10 cellular contexts compared by ENCODE assay signal in the genomic region with DNA sequence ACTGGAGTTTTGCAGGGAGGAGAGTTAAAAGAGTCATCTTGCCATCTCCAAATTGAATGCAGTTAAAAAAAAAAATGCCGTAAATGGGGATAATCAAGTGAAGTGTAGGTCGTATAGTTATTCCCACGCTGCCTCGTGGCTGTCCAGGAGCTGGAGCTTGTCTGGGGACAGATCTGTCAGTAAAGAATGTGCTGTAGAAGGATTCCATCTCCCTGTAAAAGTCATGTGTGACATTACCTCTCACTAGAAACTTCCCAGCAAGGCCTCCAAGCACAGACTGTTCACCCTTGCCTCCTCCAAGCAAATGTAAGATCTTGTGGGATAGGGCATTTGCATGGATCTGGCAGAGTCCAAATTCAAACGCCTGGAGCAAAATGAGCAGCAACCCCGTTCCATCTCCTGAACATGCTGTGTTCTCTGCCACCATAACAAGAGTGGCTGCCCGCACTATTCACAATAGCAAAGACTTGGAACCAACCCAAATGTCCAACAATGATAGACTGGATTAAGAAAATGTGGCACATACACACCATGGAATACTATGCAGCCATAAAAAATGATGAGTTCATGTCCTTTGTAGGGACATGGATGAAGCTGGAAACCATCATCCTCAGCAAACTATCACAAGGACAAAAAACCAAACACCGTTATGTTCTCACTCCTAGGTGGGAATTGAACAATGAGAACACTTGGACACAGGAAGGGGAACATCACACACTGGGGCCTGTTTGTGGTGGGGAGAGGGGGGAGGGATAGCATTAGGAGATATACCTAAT. TPM values are rescaled to one million over a fixed set of nuclear protein-coding genes. Genes with fewer than 3 reads are reported as not detected.
A peak's percentile ranks its signal among the peaks of the same experiment; 100 is the strongest.
DNase-seq lines count a peak whose midpoint lies in the region; ATAC-seq and TF ChIP-seq lines count a peak whose summit lies in the region.
"Not testable (repeated sequence)": the region's sequence is repeated elsewhere in the genome, so short reads cannot be mapped to it uniquely, and the experiment has no call there.
"Had no signal": no experiment of that assay in that cellular context is flagged by ENCODE, and none has a peak within 500 bp of the region (broad histone marks: within the 10 kb centered on the region; RNA-seq: fewer than 3 reads in every experiment).

No MANE protein-coding gene starts in this region.

- H3K27me3 ChIP-seq in H9 (ENCODE audit: insufficient read depth, low read length); cardiac muscle cell; hepatocyte; lower lobe of right lung (ENCODE audit: low read depth): not testable (repeated sequence)

- H3K23ac ChIP-seq in H9 (ENCODE audit: insufficient read length, low read depth, low read length): not testable (repeated sequence)

- not testable (repeated sequence) for H3K4me3 Mint-ChIP-seq in H9

- not testable (repeated sequence) for H3K9me3 Mint-ChIP-seq in H9

- not testable (repeated sequence) for H2BK12ac ChIP-seq in H9 (ENCODE audit: insufficient read length, low read depth, low read length)

- not testable (repeated sequence) for H2BK15ac ChIP-seq in H9 (ENCODE audit: low read depth, low read length)

- H3K79me1 ChIP-seq in H9 (ENCODE audit: insufficient read depth, low read depth, low read length, poor library complexity, severe bottlenecking): not testable (repeated sequence)

- not testable (repeated sequence) for H3K23me2 ChIP-seq in H9 (ENCODE audit: insufficient read length, low read depth, low read length, poor library complexity, severe bottlenecking)

- H3K79me2 ChIP-seq in H9 (ENCODE audit: insufficient read depth, low read length); hepatocyte: not testable (repeated sequence)

- H3K36me3 ChIP-seq in cardiac muscle cell; hepatocyte (replicated peaks; ENCODE audit: insufficient read depth, low read depth); lower lobe of right lung: not testable (repeated sequence)
- peaks cover 25% of the 10 kb centered on the region for H3K36me3 ChIP-seq in mesodermal cell (ENCODE audit: control insufficient read depth, insufficient read depth, low read length)

- H4K8ac ChIP-seq in H9 (replicated peaks; ENCODE audit: insufficient read length, low read depth, low read length): not testable (repeated sequence)

- not testable (repeated sequence) for DNase-seq in H9; left cardiac atrium; hepatocyte (ENCODE audit: low spot score); lower lobe of right lung
- peak; percentile 48 for DNase-seq in fibroblast of villous mesenchyme (ENCODE audit: low read depth)
- peak in 1 of 2 donors; percentile 78 for DNase-seq in cardiac muscle cell (ENCODE audit: low read depth in 1 of 2, low spot score in 1 of 2)
- DNase-seq in posterior vena cava (ENCODE audit: low spot score): peak; percentile 3

- H3K9ac ChIP-seq in H9 (ENCODE audit: extremely low read depth, insufficient read length, low read length): not testable (repeated sequence)

- not testable (repeated sequence) for H2BK5ac ChIP-seq in H9 (ENCODE audit: insufficient read length, low read length)

- intact Hi-C loops in left cardiac atrium (cut with DNase I): loop anchor here in 1 of 2 donors (5.0 kb wide), 1 partner anchor 63 kb away; no protein-coding TSS in a partner anchor
- intact Hi-C loops in lower lobe of right lung (cut with DNase I); posterior vena cava (cut with DNase I): not testable (repeated sequence)

- H3K9me3 ChIP-seq in H9 (ENCODE audit: control insufficient read depth, low read depth, low read length); cardiac muscle cell (ENCODE audit: low read depth); hepatocyte (ENCODE audit: low read depth); lower lobe of right lung; mesodermal cell (ENCODE audit: control insufficient read depth, low read length): not testable (repeated sequence)

- H2AK5ac ChIP-seq in H9 (ENCODE audit: insufficient read length, low read length): not testable (repeated sequence)

- not testable (repeated sequence) for H2AFZ ChIP-seq in H9 (ENCODE audit: low read length); hepatocyte

- not testable (repeated sequence) for H3K9me2 ChIP-seq in hepatocyte (replicated peaks; ENCODE audit: insufficient read depth)

- not testable (repeated sequence) for H3K27ac ChIP-seq in H9 (ENCODE audit: insufficient read length, low read depth, low read length); lower lobe of right lung
- peak overlapping the region; percentile 83 for H3K27ac ChIP-seq in cardiac muscle cell
- H3K27ac ChIP-seq in hepatocyte: peak overlapping the region; percentile 76
- peak overlapping the region; percentile 64 for H3K27ac ChIP-seq in mesodermal cell (ENCODE audit: low read depth, low read length, severe bottlenecking)

- peaks cover 13 to 39% (median 33%) of the 10 kb centered on the region in 3 experiments; a peak in 6 of 7 replicates for H3K36me3 Mint-ChIP-seq in H9 (ENCODE audit: insufficient read depth in 1 of 3, low read depth in 3 of 3)

- H3K14ac ChIP-seq in H9 (ENCODE audit: insufficient read depth, low read length): not testable (repeated sequence)

- not testable (repeated sequence) for H2BK20ac ChIP-seq in H9 (ENCODE audit: low read depth, low read length, poor library complexity, severe bottlenecking)

- not testable (repeated sequence) for H3K27ac Mint-ChIP-seq in H9

- H3K4ac ChIP-seq in H9 (ENCODE audit: low read depth, low read length): not testable (repeated sequence)

- not testable (repeated sequence) for H3K18ac ChIP-seq in H9 (ENCODE audit: insufficient read length, low read depth, low read length)

- not testable (repeated sequence) for H3T11ph ChIP-seq in H9 (ENCODE audit: low read length)

- H4K5ac ChIP-seq in H9 (ENCODE audit: insufficient read length, low read depth, low read length): not testable (repeated sequence)

- ATAC-seq in left cardiac atrium: peak; percentile 12 to 25
- peak; percentile 22 to 34 for ATAC-seq in lower lobe of right lung

- H2BK120ac ChIP-seq in H9 (ENCODE audit: low read depth, low read length, poor library complexity, severe bottlenecking): peak overlapping the region; percentile 23

- not testable (repeated sequence) for H4K20me1 ChIP-seq in H9 (ENCODE audit: control insufficient read depth, insufficient read depth, insufficient read length); hepatocyte (ENCODE audit: insufficient read depth, poor library complexity, severe bottlenecking)

- H3K4me2 ChIP-seq in H9 (ENCODE audit: insufficient read depth, insufficient read length, low read length); hepatocyte: not testable (repeated sequence)

- H3K27me3 Mint-ChIP-seq in H9 (ENCODE audit: low read depth): not testable (repeated sequence)

- H4K91ac ChIP-seq in H9 (ENCODE audit: insufficient read length, low read depth, low read length): not testable (repeated sequence)

- WGBS in H9 (ENCODE audit: extremely low coverage, insufficient read length, low lambda C conversion rate): no CpG with 5 or more reads among the region's 8 CpGs
- 56% methylated on average over 8 of the region's 8 CpGs for WGBS in hepatocyte (ENCODE audit: low lambda C conversion rate, missing lambda C conversion rate)
- WGBS in mesodermal cell (ENCODE audit: insufficient coverage in 2 of 2), 2 experiments: 72 to 80% methylated on average over 5 to 6 of the region's 8 CpGs

- not testable (repeated sequence) for H3K56ac ChIP-seq in H9 (ENCODE audit: insufficient read length, low read depth, low read length)

- not testable (repeated sequence) for TF ChIP-seq CTCF in H9 (conservative IDR thresholded peaks at IDR 0.05); fibroblast of villous mesenchyme (IDR thresholded peaks at IDR 0.05; ENCODE audit: insufficient read depth, low read depth, low read length); cardiac muscle cell (IDR thresholded peaks at IDR 0.05; ENCODE audit: low read depth, low read length); hepatocyte (IDR thresholded peaks at IDR 0.05; ENCODE audit: poor library complexity); lower lobe of right lung (IDR thresholded peaks at IDR 0.05)

- H3K4me1 ChIP-seq in H9 (ENCODE audit: insufficient read depth, low read length): not testable (repeated sequence)
- H3K4me1 ChIP-seq in cardiac muscle cell (ENCODE audit: low read depth) (peaks cover 44% of the 10 kb centered on the region), hepatocyte (ENCODE audit: insufficient read depth) (peaks cover 35% of the 10 kb centered on the region), lower lobe of right lung (peaks cover 26% of the 10 kb centered on the region), mesodermal cell (ENCODE audit: control insufficient read depth, insufficient read depth, low read length, poor library complexity, severe bottlenecking) (peaks cover 41% of the 10 kb centered on the region)

- H3K4me1 Mint-ChIP-seq in H9: not testable (repeated sequence)

- not testable (repeated sequence) for H3K4me3 ChIP-seq in fibroblast of villous mesenchyme (ENCODE audit: low read depth, low read length); cardiac muscle cell; hepatocyte; lower lobe of right lung; mesodermal cell (ENCODE audit: extremely low read depth, insufficient read depth, low read length, poor library complexity, severe bottlenecking)

RNA-seq across cellular contexts. Expression of gene CDRT4, which starts 28.0 kb away (rescaled TPM):
- 3.8 and 5.0 TPM in 2 replicates for total RNA-seq in H9 (2021)
- 5.2 and 6.5 TPM in 2 replicates for total RNA-seq in fibroblast of villous mesenchyme
- total RNA-seq in cardiac muscle cell: 4.8 and 14.4 TPM in 2 replicates
- polyA plus RNA-seq in cardiac muscle cell: 5.6 and 6.0 TPM in 2 replicates
- total RNA-seq in left cardiac atrium: 1 to 10 TPM; 1.7 to 4.9 TPM
- 2.7 and 10.4 TPM in 2 replicates for total RNA-seq in hepatocyte
- polyA plus RNA-seq in hepatocyte: 9.6 and 11.8 TPM in 2 replicates
- total RNA-seq in lower lobe of right lung: 13.4 TPM
- polyA plus RNA-seq in mesodermal cell (2013, experiment 1 of 2): 8.1 TPM
- 4.8 TPM for polyA plus RNA-seq in mesodermal cell (2013, experiment 2 of 2)
- total RNA-seq in posterior vena cava: 1 to 10 TPM; 4.5 TPM
- total RNA-seq: H4 had no signal
- polyA plus RNA-seq: CD8-positive, alpha-beta memory T cell had no signal
